18 cellular contexts compared by ENCODE assay signal in genomic region chr16:129075-129474, GRCh38.
A peak's percentile ranks its signal among the peaks of the same experiment; 100 is the strongest.
DNase-seq lines count a peak whose midpoint lies in the region; ATAC-seq and TF ChIP-seq lines count a peak whose summit lies in the region.
"Had no signal": no experiment of that assay in that cellular context is flagged by ENCODE, and none has a peak within 500 bp of the region (broad histone marks: within the 10 kb centered on the region; RNA-seq: fewer than 3 reads in every experiment).

No MANE protein-coding gene starts in this region.

- H3K36me3 Mint-ChIP-seq in activated T-cell treated with anti-CD3 and anti-CD28 coated beads, Interleukin-2, amount 50 U/mL, for 24 hours (ENCODE audit: low read depth): peaks cover 46% of the 10 kb centered on the region
- no peaks in the 10 kb centered on the region for H3K36me3 Mint-ChIP-seq in T-helper 2 cell treated with Interferon-gamma antibody and Interleukin-4, amounts not matched to agents 5 μg/mL and 100 μg/mL, for 36 hours (ENCODE audit: low read depth)
- peaks cover 4% of the 10 kb centered on the region for H3K36me3 Mint-ChIP-seq in effector memory CD8-positive, alpha-beta T cell (ENCODE audit: insufficient read depth)
- peaks cover 17 to 27% of the 10 kb centered on the region in 2 donors for H3K36me3 Mint-ChIP-seq in stimulated activated naive B cell treated with anti-CD40 and anti-IgM and Interleukin-4, amounts not matched to agents 10 μg/mL and 1 μg/mL and 100 μg/mL, for 72 hours

- DNase-seq in activated T-cell treated with anti-CD3 and anti-CD28 coated beads, Interleukin-2, amount 50 U/mL, for 24 hours: no peak
- DNase-seq in activated T-cell treated with anti-CD3 and anti-CD28 coated beads for 4 hours: no peak
- no peak for DNase-seq in T-helper 2 cell treated with Interferon-gamma antibody and Interleukin-4, amounts not matched to agents 5 μg/mL and 100 μg/mL, for 36 hours (ENCODE audit: low spot score)
- no peak for DNase-seq in effector memory CD8-positive, alpha-beta T cell
- no peak for DNase-seq in stimulated activated naive B cell treated with anti-CD40 and anti-IgM and Interleukin-4, amounts not matched to agents 10 μg/mL and 1 μg/mL and 100 μg/mL, for 72 hours
- DNase-seq in GM19238 (ENCODE audit: insufficient read length, low spot score): no peak
- DNase-seq in erythroblast (lab: John Stamatoyannopoulos, UW): no peak
- DNase-seq: DMS153, EL, KG1, NCI-H1417, NCI-H187, NCI-H226, NCI-H524, SJCRH30 had no signal

- no peak for TF ChIP-seq POLR2A in erythroblast (IDR thresholded peaks at IDR 0.05; ENCODE audit: low read length)

- no peak overlapping the region for H3K4me3 Mint-ChIP-seq in activated T-cell treated with anti-CD3 and anti-CD28 coated beads, Interleukin-2, amount 50 U/mL, for 24 hours
- H3K4me3 Mint-ChIP-seq in T-helper 2 cell treated with Interferon-gamma antibody and Interleukin-4, amounts not matched to agents 5 μg/mL and 100 μg/mL, for 36 hours: no peak overlapping the region
- no peak overlapping the region for H3K4me3 Mint-ChIP-seq in effector memory CD8-positive, alpha-beta T cell
- no peak overlapping the region for H3K4me3 Mint-ChIP-seq in stimulated activated naive B cell treated with anti-CD40 and anti-IgM and Interleukin-4, amounts not matched to agents 10 μg/mL and 1 μg/mL and 100 μg/mL, for 72 hours
- H3K4me3 Mint-ChIP-seq: B cell had no signal

- peak; percentile 54 for ATAC-seq in effector memory CD8-positive, alpha-beta T cell (replicated peaks)
- ATAC-seq in stimulated activated naive B cell treated with anti-CD40 and anti-IgM and Interleukin-4, amounts not matched to agents 10 μg/mL and 1 μg/mL and 100 μg/mL, for 72 hours (replicated peaks): no peak
- no peak for ATAC-seq in GM21526 (IDR thresholded peaks at IDR 0.05; ENCODE audit: low FRiP score, unreplicated experiment)
- ATAC-seq: HepG2 had no signal

- peaks cover 28% of the 10 kb centered on the region for H3K4me1 Mint-ChIP-seq in activated T-cell treated with anti-CD3 and anti-CD28 coated beads, Interleukin-2, amount 50 U/mL, for 24 hours (ENCODE audit: low read depth)
- H3K4me1 Mint-ChIP-seq in T-helper 2 cell treated with Interferon-gamma antibody and Interleukin-4, amounts not matched to agents 5 μg/mL and 100 μg/mL, for 36 hours (ENCODE audit: low read depth): peaks cover 23% of the 10 kb centered on the region
- peaks cover 22 to 27% of the 10 kb centered on the region in 2 donors for H3K4me1 Mint-ChIP-seq in effector memory CD8-positive, alpha-beta T cell (ENCODE audit: low read depth in 2 of 2)
- peaks cover 13 to 14% of the 10 kb centered on the region in 2 donors for H3K4me1 Mint-ChIP-seq in stimulated activated naive B cell treated with anti-CD40 and anti-IgM and Interleukin-4, amounts not matched to agents 10 μg/mL and 1 μg/mL and 100 μg/mL, for 72 hours

- H3K27ac Mint-ChIP-seq in activated T-cell treated with anti-CD3 and anti-CD28 coated beads, Interleukin-2, amount 50 U/mL, for 24 hours: peak overlapping the region; percentile 29
- peak overlapping the region; percentile 36 for H3K27ac Mint-ChIP-seq in T-helper 2 cell treated with Interferon-gamma antibody and Interleukin-4, amounts not matched to agents 5 μg/mL and 100 μg/mL, for 36 hours
- H3K27ac Mint-ChIP-seq in effector memory CD8-positive, alpha-beta T cell: peak overlapping the region; percentile 71 to 81
- H3K27ac Mint-ChIP-seq in stimulated activated naive B cell treated with anti-CD40 and anti-IgM and Interleukin-4, amounts not matched to agents 10 μg/mL and 1 μg/mL and 100 μg/mL, for 72 hours: peak overlapping the region; percentile 14
- H3K27ac Mint-ChIP-seq: B cell had no signal

- no peaks in the 10 kb centered on the region for H3K27me3 Mint-ChIP-seq in activated T-cell treated with anti-CD3 and anti-CD28 coated beads, Interleukin-2, amount 50 U/mL, for 24 hours
- no peaks in the 10 kb centered on the region for H3K27me3 Mint-ChIP-seq in T-helper 2 cell treated with Interferon-gamma antibody and Interleukin-4, amounts not matched to agents 5 μg/mL and 100 μg/mL, for 36 hours (ENCODE audit: low read depth)
- no peaks in the 10 kb centered on the region for H3K27me3 Mint-ChIP-seq in effector memory CD8-positive, alpha-beta T cell
- H3K27me3 Mint-ChIP-seq in stimulated activated naive B cell treated with anti-CD40 and anti-IgM and Interleukin-4, amounts not matched to agents 10 μg/mL and 1 μg/mL and 100 μg/mL, for 72 hours: no peaks in the 10 kb centered on the region
- H3K27me3 Mint-ChIP-seq: B cell had no signal

- H3K9me3 Mint-ChIP-seq in activated T-cell treated with anti-CD3 and anti-CD28 coated beads, Interleukin-2, amount 50 U/mL, for 24 hours: no peaks in the 10 kb centered on the region
- H3K9me3 Mint-ChIP-seq in T-helper 2 cell treated with Interferon-gamma antibody and Interleukin-4, amounts not matched to agents 5 μg/mL and 100 μg/mL, for 36 hours: no peaks in the 10 kb centered on the region
- H3K9me3 Mint-ChIP-seq in effector memory CD8-positive, alpha-beta T cell: no peaks in the 10 kb centered on the region
- no peaks in the 10 kb centered on the region for H3K9me3 Mint-ChIP-seq in stimulated activated naive B cell treated with anti-CD40 and anti-IgM and Interleukin-4, amounts not matched to agents 10 μg/mL and 1 μg/mL and 100 μg/mL, for 72 hours

Comparison
In these comparisons a context has a peak if more than half of its experiments do, and no peak if none do; other contexts are left out.
1. H3K27ac Mint-ChIP-seq: peak in every context shown above with its lines; median percentile 76 in effector memory CD8-positive, alpha-beta T cell; 36 in T-helper 2 cell treated with Interferon-gamma antibody and Interleukin-4, amounts not matched to agents 5 μg/mL and 100 μg/mL, for 36 hours; 29 in activated T-cell treated with anti-CD3 and anti-CD28 coated beads, Interleukin-2, amount 50 U/mL, for 24 hours; 14 in stimulated activated naive B cell treated with anti-CD40 and anti-IgM and Interleukin-4, amounts not matched to agents 10 μg/mL and 1 μg/mL and 100 μg/mL, for 72 hours.